In the genomic region with DNA sequence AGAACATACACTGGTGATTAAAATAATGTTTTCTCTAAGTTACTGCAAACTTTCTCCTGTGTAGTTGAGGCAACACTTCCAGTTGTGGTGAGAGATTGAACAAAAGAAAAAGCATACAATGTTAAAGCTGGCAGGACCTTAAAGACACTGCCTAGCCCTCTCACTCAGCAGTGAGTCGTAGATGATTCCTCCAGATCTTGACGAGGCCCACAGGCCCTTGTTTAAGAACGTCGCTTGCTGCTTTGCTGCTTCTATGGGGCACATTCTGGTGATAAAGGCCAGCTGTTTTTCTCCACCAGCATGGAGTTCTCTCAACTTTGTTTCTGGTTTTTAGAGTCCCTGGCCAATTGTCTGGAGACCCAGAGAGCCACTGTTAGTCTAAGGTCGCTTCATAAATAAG, we compare ENCODE assay signal across 1 cellular context.
TF ChIP-seq lines count a peak whose summit lies in the region.

No MANE protein-coding gene starts in this region.

TF ChIP-seq in H1, 55 proteins besides CTCF, POLR2A, EP300 and RAD21:
- no peak for TF ChIP-seq CEBPB (IDR thresholded peaks at IDR 0.05; ENCODE audit: low read depth, low read length)
- no peak for TF ChIP-seq TBP (IDR thresholded peaks at IDR 0.05; ENCODE audit: low read depth, low read length)
- no peak for TF ChIP-seq BCL11A (IDR thresholded peaks at IDR 0.05; ENCODE audit: low read depth in 2 of 2, low read length in 2 of 2)
- TF ChIP-seq HDAC6 (IDR thresholded peaks at IDR 0.05; ENCODE audit: low read depth, low read length), result no peak
- TF ChIP-seq TEAD4 (IDR thresholded peaks at IDR 0.05; ENCODE audit: low read depth, low read length), result no peak
- TF ChIP-seq SUZ12 (IDR thresholded peaks at IDR 0.05; ENCODE audit: low read length), result no peak
- TF ChIP-seq JUN (IDR thresholded peaks at IDR 0.05; ENCODE audit: low read depth, low read length), result no peak
- TF ChIP-seq NRF1 (IDR thresholded peaks at IDR 0.05; ENCODE audit: low read depth, low read length), result no peak
